8 cellular contexts compared by ENCODE assay signal in the genomic region with DNA sequence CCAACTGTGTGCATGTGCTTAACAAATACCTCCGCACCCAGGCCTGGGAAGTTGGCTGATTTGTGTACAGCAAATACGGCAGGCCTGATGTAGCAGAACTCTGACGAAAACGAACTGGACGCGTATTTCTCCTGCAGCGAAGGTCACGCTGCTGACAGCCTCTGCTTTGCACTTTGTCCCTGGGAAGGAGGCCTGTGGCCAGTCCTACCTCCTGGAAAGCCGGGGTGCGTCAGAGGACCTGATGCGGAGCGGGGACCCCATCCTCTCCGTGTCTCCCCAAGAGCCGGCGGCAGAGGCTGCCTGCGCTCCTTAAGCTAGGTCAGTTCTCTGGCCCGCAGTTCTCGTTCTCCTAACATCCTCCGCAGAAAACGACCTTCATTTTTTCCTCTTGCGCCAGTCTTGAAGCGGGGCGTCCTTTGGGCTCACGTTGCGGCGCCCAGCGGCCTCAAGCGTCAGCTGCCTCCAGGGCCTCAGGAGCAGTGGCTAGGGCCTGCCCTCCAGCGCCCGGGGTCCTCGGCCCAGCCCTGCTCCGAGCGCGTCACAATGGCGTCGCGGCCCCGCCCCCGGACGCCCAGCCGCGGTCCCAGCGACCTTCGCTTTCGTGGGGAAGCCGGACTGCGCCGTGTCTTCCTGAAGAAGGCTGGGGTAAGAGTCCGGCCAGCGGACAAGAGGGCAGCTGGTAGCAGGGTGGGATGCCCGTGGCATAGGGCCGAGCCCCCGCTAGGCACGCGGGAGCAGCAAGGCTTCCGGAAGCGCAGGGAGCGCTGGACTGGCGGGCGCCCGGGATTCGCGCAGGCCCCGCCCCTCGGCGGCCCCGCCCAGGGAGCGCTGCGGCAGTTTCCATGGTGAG. TPM values are rescaled to one million over a fixed set of nuclear protein-coding genes. Genes with fewer than 3 reads are reported as not detected.
A peak's percentile ranks its signal among the peaks of the same experiment; 100 is the strongest.
DNase-seq lines count a peak whose midpoint lies in the region; ATAC-seq, FAIRE-seq and TF ChIP-seq lines count a peak whose summit lies in the region.

A gene (plus strand): TSS at position 821 of the 850 bp plus-strand sequence. CDS start 38,703 bp downstream, outside the sequence.

- peaks cover 0 to 6% (median 0%) of the 10 kb centered on the region in 11 donors for H3K9me3 Mint-ChIP-seq in naive thymus-derived CD4-positive, alpha-beta T cell
- H3K9me3 Mint-ChIP-seq in stimulated activated memory B cell treated with anti-CD40 and anti-IgM and Interleukin-4, amounts not matched to agents 10 μg/mL and 1 μg/mL and 100 μg/mL, for 72 hours, result no peaks in the 10 kb centered on the region

- peaks cover 13 to 39% (median 27%) of the 10 kb centered on the region in 7 donors for H3K4me1 Mint-ChIP-seq in naive thymus-derived CD4-positive, alpha-beta T cell
- H3K4me1 Mint-ChIP-seq in stimulated activated memory B cell treated with anti-CD40 and anti-IgM and Interleukin-4, amounts not matched to agents 10 μg/mL and 1 μg/mL and 100 μg/mL, for 72 hours, result peaks cover 36% of the 10 kb centered on the region

- H3K36me3 ChIP-seq in Peyer's patch, result no peaks in the 10 kb centered on the region
- peaks cover 0 to 6% (median 0%) of the 10 kb centered on the region in 3 experiments for H3K36me3 ChIP-seq in naive thymus-derived CD4-positive, alpha-beta T cell (ENCODE audit: control insufficient read depth in 2 of 3, insufficient read depth in 3 of 3, low read length in 3 of 3)

- H3K4me1 ChIP-seq in Peyer's patch, result peaks cover 0 to 13% (median 2%) of the 10 kb centered on the region in 4 donors
- H3K4me1 ChIP-seq in naive thymus-derived CD4-positive, alpha-beta T cell (ENCODE audit: control insufficient read depth in 2 of 2, insufficient read depth in 2 of 2, low read length in 2 of 2), result peaks cover 5% of the 10 kb centered on the region in 2 donors

- H3K36me3 Mint-ChIP-seq in naive thymus-derived CD4-positive, alpha-beta T cell, result peaks cover 0 to 10% (median 4%) of the 10 kb centered on the region in 5 donors
- H3K36me3 Mint-ChIP-seq in stimulated activated memory B cell treated with anti-CD40 and anti-IgM and Interleukin-4, amounts not matched to agents 10 μg/mL and 1 μg/mL and 100 μg/mL, for 72 hours, result no peaks in the 10 kb centered on the region

- CTCF ChIA-PET in naive thymus-derived CD4-positive, alpha-beta T cell (lab: Charles Lee), result interaction anchor here (0.6 to 1.1 kb wide), 2 partner anchors 10 to 27 kb away, joined by 4 to 7 read pairs; no protein-coding TSS in a partner anchor

- peak; percentile 96 for ATAC-seq in GM21390 (IDR thresholded peaks at IDR 0.05; ENCODE audit: unreplicated experiment)
- peak; percentile 94 for ATAC-seq in naive thymus-derived CD4-positive, alpha-beta T cell
- peak; percentile 99 for ATAC-seq in stimulated activated memory B cell treated with anti-CD40 and anti-IgM and Interleukin-4, amounts not matched to agents 10 μg/mL and 1 μg/mL and 100 μg/mL, for 72 hours

- H3K27me3 Mint-ChIP-seq in naive thymus-derived CD4-positive, alpha-beta T cell, result no peaks in the 10 kb centered on the region
- no peaks in the 10 kb centered on the region for H3K27me3 Mint-ChIP-seq in stimulated activated memory B cell treated with anti-CD40 and anti-IgM and Interleukin-4, amounts not matched to agents 10 μg/mL and 1 μg/mL and 100 μg/mL, for 72 hours

- no peaks in the 10 kb centered on the region for H3K9me3 ChIP-seq in Peyer's patch
- H3K9me3 ChIP-seq in naive thymus-derived CD4-positive, alpha-beta T cell (ENCODE audit: control insufficient read depth in 2 of 3, low read length in 3 of 3), result no peaks in the 10 kb centered on the region

- peak within 1 kb of the TSS; percentile 93 to 100 (median 99) for H3K27ac Mint-ChIP-seq in naive thymus-derived CD4-positive, alpha-beta T cell
- peak within 1 kb of the TSS; percentile 99 for H3K27ac Mint-ChIP-seq in stimulated activated memory B cell treated with anti-CD40 and anti-IgM and Interleukin-4, amounts not matched to agents 10 μg/mL and 1 μg/mL and 100 μg/mL, for 72 hours

- DNase-seq in DMS153 (lab: John Stamatoyannopoulos, UW) (peak; percentile 71), HTR-8/SVneo (ENCODE audit: insufficient read length, low spot score) (peak; percentile 91), Peyer's patch (peak; percentile 87 to 96 (median 95)), fibroblast of gingiva (ENCODE audit: low read depth) (peak; percentile 93)
- DNase-seq in activated T-helper 1 cell treated with anti-CD3 and anti-CD28 coated beads, Interleukin-2, amount 50 U/mL, for 16 hours (ENCODE audit: low read depth in 1 of 2, low spot score in 1 of 2), result peak; percentile 67 to 77
- DNase-seq in naive thymus-derived CD4-positive, alpha-beta T cell, result peak; percentile 87 to 94 (median 92)

- TF ChIP-seq CTCF in Peyer's patch (IDR thresholded peaks at IDR 0.05), result peak in 5 of 6 experiments; percentile 15 to 46 (median 20)

- peak within 1 kb of the TSS; percentile 70 to 78 (median 76) for H3K4me3 ChIP-seq in Peyer's patch
- H3K4me3 ChIP-seq in naive thymus-derived CD4-positive, alpha-beta T cell (ENCODE audit: low read length), result peak within 1 kb of the TSS; percentile 97

- peak; percentile 40 for FAIRE-seq in HTR-8/SVneo (lab: Jason Lieb, UNC)

- peak within 1 kb of the TSS; percentile 93 to 99 (median 97) for H3K4me3 Mint-ChIP-seq in naive thymus-derived CD4-positive, alpha-beta T cell
- peak within 1 kb of the TSS; percentile 94 for H3K4me3 Mint-ChIP-seq in stimulated activated memory B cell treated with anti-CD40 and anti-IgM and Interleukin-4, amounts not matched to agents 10 μg/mL and 1 μg/mL and 100 μg/mL, for 72 hours

- intact Hi-C loops in naive thymus-derived CD4-positive, alpha-beta T cell (cut with micrococcal nuclease), result loop anchor here (1.0 to 5.0 kb wide), 6 partner anchors 9 to 504 kb away; a partner anchor contains a TSS

- no peaks in the 10 kb centered on the region for H3K27me3 ChIP-seq in Peyer's patch
- H3K27me3 ChIP-seq in naive thymus-derived CD4-positive, alpha-beta T cell (ENCODE audit: control insufficient read depth in 2 of 2, insufficient read depth in 2 of 2, low read length in 2 of 2), result no peaks in the 10 kb centered on the region

- peak; percentile 94 to 95 for TF ChIP-seq POLR2A in Peyer's patch (IDR thresholded peaks at IDR 0.05)

- peak within 1 kb of the TSS; percentile 94 to 98 (median 98) for H3K27ac ChIP-seq in Peyer's patch
- peak within 1 kb of the TSS; percentile 96 for H3K27ac ChIP-seq in naive thymus-derived CD4-positive, alpha-beta T cell (ENCODE audit: low read depth, low read length)

- POLR2A ChIA-PET in naive thymus-derived CD4-positive, alpha-beta T cell (lab: Charles Lee), result interaction anchor here (0.8 to 3.3 kb wide), 15 partner anchors 8 to 315 kb away, joined by 3 to 26 read pairs (median 6); a partner anchor contains a TSS

RNA-seq across cellular contexts. Expression of the gene that starts here (rescaled TPM):
- 10 to 100 TPM; 21.5 to 51.7 (median 26.9) TPM for total RNA-seq in Peyer's patch
- total RNA-seq in naive thymus-derived CD4-positive, alpha-beta T cell, result 10 to 100 TPM in 1 of 5 experiments, 1 to 10 TPM in 4; 4.1 to 12.0 (median 5.9) TPM
- 1 to 10 TPM; 5.9 to 6.8 TPM for polyA plus RNA-seq in naive thymus-derived CD4-positive, alpha-beta T cell

Comparison
In these comparisons a context has a peak if more than half of its experiments do, and no peak if none do; other contexts are left out.
1. Peak in every context shown above with its lines: DNase-seq, ATAC-seq, H3K4me3 ChIP-seq and H3K27ac ChIP-seq.